Comparison of ENCODE assay signal across 1 cellular context in genomic region chr17:28951991-28952975, GRCh38.
A peak's percentile ranks its signal among the peaks of the same experiment; 100 is the strongest.
TF ChIP-seq lines count a peak whose summit lies in the region.

No MANE protein-coding gene starts in this region.

TF ChIP-seq in liver, 16 proteins besides CTCF, POLR2A, EP300 and RAD21 (continued from another document):
- TF ChIP-seq TAF1 (conservative IDR thresholded peaks at IDR 0.05) (peak; percentile 91), YY1 (IDR thresholded peaks at IDR 0.05) (peak; percentile 100), RXRA (IDR thresholded peaks at IDR 0.05) (peak; percentile 68 to 82), JUND (IDR thresholded peaks at IDR 0.05) (peak in 1 of 2 donors; percentile 71)
TF ChIP-seq in liver: peak in this region for 16.
